15 cellular contexts compared by ENCODE assay signal in genomic region chr9:69193685-69194032, GRCh38. TPM values are rescaled to one million over a fixed set of nuclear protein-coding genes. Genes with fewer than 3 reads are reported as not detected.
A peak's percentile ranks its signal among the peaks of the same experiment; 100 is the strongest.
DNase-seq lines count a peak whose midpoint lies in the region; ATAC-seq and TF ChIP-seq lines count a peak whose summit lies in the region.
"Had no signal": no experiment of that assay in that cellular context is flagged by ENCODE, and none has a peak within 500 bp of the region (broad histone marks: within the 10 kb centered on the region; RNA-seq: fewer than 3 reads in every experiment).

No MANE protein-coding gene starts in this region.

- H3K79me2 ChIP-seq in mesendoderm (ENCODE audit: control insufficient read depth, insufficient read depth, low read length) = peaks cover 17% of the 10 kb centered on the region

- no peak overlapping the region for H3K18ac ChIP-seq in mesendoderm (ENCODE audit: low read length)

- H3K36me3 Mint-ChIP-seq in WTC11 = no peaks in the 10 kb centered on the region
- H3K36me3 Mint-ChIP-seq: natural killer cell; stimulated activated memory B cell treated with anti-CD40 and anti-IgM and Interleukin-4, amounts not matched to agents 10 μg/mL and 1 μg/mL and 100 μg/mL, for 72 hours had no signal

- H3K79me1 ChIP-seq in mesendoderm (ENCODE audit: low read length) = peaks cover 2% of the 10 kb centered on the region

- WGBS in mesendoderm (ENCODE audit: extremely low coverage, insufficient coverage, low lambda C conversion rate) = no CpG with 5 or more reads among the region's 1 CpG
- WGBS in transverse colon (ENCODE audit: low coverage in 1 of 2), 2 donors = 85 to 100% methylated on average over 1 of the region's 1 CpG

- H3K9me3 ChIP-seq in transverse colon = no peaks in the 10 kb centered on the region
- H3K9me3 ChIP-seq: right atrium auricular region had no signal

- CTCF ChIA-PET in WTC11 (lab: Charles Lee) = interaction anchor here (0.5 to 4.0 kb wide), 43 partner anchors 9 to 162 kb away, joined by 3 to 44 read pairs (median 4); partner anchors contain the start of genes FXN and TJP2

- H3K4me2 ChIP-seq in mesendoderm (ENCODE audit: low read length) = no peak overlapping the region

- DNase-seq in NCI-H510A treated with DMSO at 0.1 percent for 48 hours (lab: John Stamatoyannopoulos, UW) (peak; percentile 27), NCI-H510A (lab: John Stamatoyannopoulos, UW) (no peak), NCI-H2196 (lab: John Stamatoyannopoulos, UW; ENCODE audit: unreplicated experiment) (peak; percentile 20), WTC11 (ENCODE audit: low spot score) (no peak), mesendoderm (peak; percentile 65), transverse colon (no peak), NCI-H2227 treated with DMSO at 0.1 percent for 48 hours (lab: John Stamatoyannopoulos, UW) (no peak), 8988T (no peak)
- DNase-seq: activated CD4-positive, alpha-beta T cell treated with anti-CD3 and anti-CD28 coated beads for 48 hours; glutamatergic neuron; natural killer cell; stimulated activated CD4-positive, alpha-beta T cell treated with anti-CD3 and anti-CD28 coated beads, Interleukin-4, amount 100 ng/mL, for 1 hour had no signal

- in situ Hi-C loops in transverse colon (cut with MboI; ENCODE audit: low pct_ligation_motif_present in 1 of 4, low pct_unique_long_range_greater_than_20kb in 1 of 4, low sequenced_read_pairs in 3 of 4) = loop anchor here (10.0 to 25.0 kb wide), 2 partner anchors 131 to 139 kb away; no protein-coding TSS in a partner anchor

- TF ChIP-seq POLR2A in transverse colon (IDR thresholded peaks at IDR 0.05) = no peak

- H2BK5ac ChIP-seq in mesendoderm (ENCODE audit: low read length) = no peak overlapping the region

- H2BK15ac ChIP-seq in mesendoderm (replicated peaks; ENCODE audit: low read depth) = no peak overlapping the region

- H3K27ac Mint-ChIP-seq in WTC11 = no peak overlapping the region
- H3K27ac Mint-ChIP-seq: natural killer cell; stimulated activated memory B cell treated with anti-CD40 and anti-IgM and Interleukin-4, amounts not matched to agents 10 μg/mL and 1 μg/mL and 100 μg/mL, for 72 hours; T-helper 1 cell treated with Interleukin-12 subunit alpha and Interleukin-12 subunit beta and Interleukin-4 antibody, amounts not matched to agents 30 μg/mL and 1 μg/mL, for 36 hours had no signal

- H3K4me1 ChIP-seq in mesendoderm (ENCODE audit: control insufficient read depth, low read depth, low read length) = no peaks in the 10 kb centered on the region
- H3K4me1 ChIP-seq in transverse colon = peaks cover 0 to 6% (median 2%) of the 10 kb centered on the region in 4 donors

- H3K36me3 ChIP-seq in mesendoderm (ENCODE audit: control insufficient read depth, insufficient read depth, low read length) (no peaks in the 10 kb centered on the region), transverse colon (no peaks in the 10 kb centered on the region)
- H3K36me3 ChIP-seq: right atrium auricular region had no signal

- ATAC-seq in WTC11 = peak; percentile 59
- ATAC-seq: stimulated activated memory B cell treated with anti-CD40 and anti-IgM and Interleukin-4, amounts not matched to agents 10 μg/mL and 1 μg/mL and 100 μg/mL, for 72 hours had no signal

- H2BK120ac ChIP-seq in mesendoderm (ENCODE audit: low read depth, low read length) = no peak overlapping the region

- no peak overlapping the region for H3K56ac ChIP-seq in mesendoderm (ENCODE audit: low read length)

- H3K4ac ChIP-seq in mesendoderm (ENCODE audit: low read depth, low read length) = no peak overlapping the region

- no peak for TF ChIP-seq EP300 in transverse colon (IDR thresholded peaks at IDR 0.05; ENCODE audit: low read depth)

- no peak overlapping the region for H4K8ac ChIP-seq in mesendoderm (ENCODE audit: low read depth, low read length)

- no peaks in the 10 kb centered on the region for H3K27me3 ChIP-seq in mesendoderm (ENCODE audit: insufficient read depth, low read length, poor library complexity)
- H3K27me3 ChIP-seq in transverse colon = no peaks in the 10 kb centered on the region
- H3K27me3 ChIP-seq: right atrium auricular region had no signal

- no peak overlapping the region for H3K4me3 ChIP-seq in mesendoderm (ENCODE audit: low read length)
- no peak overlapping the region for H3K4me3 ChIP-seq in transverse colon
- H3K4me3 ChIP-seq: right atrium auricular region had no signal

- H3K9ac ChIP-seq in mesendoderm (ENCODE audit: low read length) = no peak overlapping the region

- H3K4me3 Mint-ChIP-seq in WTC11 = no peak overlapping the region
- H3K4me3 Mint-ChIP-seq: natural killer cell; stimulated activated memory B cell treated with anti-CD40 and anti-IgM and Interleukin-4, amounts not matched to agents 10 μg/mL and 1 μg/mL and 100 μg/mL, for 72 hours; T-helper 1 cell treated with Interleukin-12 subunit alpha and Interleukin-12 subunit beta and Interleukin-4 antibody, amounts not matched to agents 30 μg/mL and 1 μg/mL, for 36 hours had no signal

- TF ChIP-seq CTCF in WTC11 (IDR thresholded peaks at IDR 0.05) (no peak; the same call in 1 of the 2 replicates), transverse colon (IDR thresholded peaks at IDR 0.05) (no peak)

- H3K27ac ChIP-seq in mesendoderm (ENCODE audit: low read depth, low read length) = no peak overlapping the region
- H3K27ac ChIP-seq in transverse colon = no peak overlapping the region
- H3K27ac ChIP-seq: right atrium auricular region had no signal

- intact Hi-C loops in transverse colon (cut with DNase I; ENCODE audit: low total_unique reads) = loop anchor here (5.0 kb wide), 1 partner anchor 141 kb away; no protein-coding TSS in a partner anchor

- POLR2A ChIA-PET in WTC11 (lab: Charles Lee) = interaction anchor here (0.6 kb wide), 1 partner anchor 72 kb away, joined by 3 read pairs; no protein-coding TSS in a partner anchor

- no peak overlapping the region for H3K23ac ChIP-seq in mesendoderm (ENCODE audit: low read length)

- no peak overlapping the region for H4K5ac ChIP-seq in mesendoderm (ENCODE audit: low read length)

- H3K27me3 Mint-ChIP-seq in WTC11 (ENCODE audit: low read depth) = no peaks in the 10 kb centered on the region
- H3K27me3 Mint-ChIP-seq: stimulated activated memory B cell treated with anti-CD40 and anti-IgM and Interleukin-4, amounts not matched to agents 10 μg/mL and 1 μg/mL and 100 μg/mL, for 72 hours had no signal

- no peaks in the 10 kb centered on the region for H3K9me3 Mint-ChIP-seq in WTC11
- H3K9me3 Mint-ChIP-seq: natural killer cell; stimulated activated memory B cell treated with anti-CD40 and anti-IgM and Interleukin-4, amounts not matched to agents 10 μg/mL and 1 μg/mL and 100 μg/mL, for 72 hours; T-helper 1 cell treated with Interleukin-12 subunit alpha and Interleukin-12 subunit beta and Interleukin-4 antibody, amounts not matched to agents 30 μg/mL and 1 μg/mL, for 36 hours had no signal

- H2AK5ac ChIP-seq in mesendoderm (ENCODE audit: low read length) = no peak overlapping the region

- peaks cover 56% of the 10 kb centered on the region for H3K4me1 Mint-ChIP-seq in WTC11
- H3K4me1 Mint-ChIP-seq: natural killer cell had no signal

TF ChIP-seq in WTC11, 78 proteins besides CTCF, POLR2A, EP300 and RAD21 (continues in another document):
- no peak for TF ChIP-seq SP1 (CRISPR knock-in tag; conservative IDR thresholded peaks at IDR 0.05)
- TF ChIP-seq, protein P1, sequence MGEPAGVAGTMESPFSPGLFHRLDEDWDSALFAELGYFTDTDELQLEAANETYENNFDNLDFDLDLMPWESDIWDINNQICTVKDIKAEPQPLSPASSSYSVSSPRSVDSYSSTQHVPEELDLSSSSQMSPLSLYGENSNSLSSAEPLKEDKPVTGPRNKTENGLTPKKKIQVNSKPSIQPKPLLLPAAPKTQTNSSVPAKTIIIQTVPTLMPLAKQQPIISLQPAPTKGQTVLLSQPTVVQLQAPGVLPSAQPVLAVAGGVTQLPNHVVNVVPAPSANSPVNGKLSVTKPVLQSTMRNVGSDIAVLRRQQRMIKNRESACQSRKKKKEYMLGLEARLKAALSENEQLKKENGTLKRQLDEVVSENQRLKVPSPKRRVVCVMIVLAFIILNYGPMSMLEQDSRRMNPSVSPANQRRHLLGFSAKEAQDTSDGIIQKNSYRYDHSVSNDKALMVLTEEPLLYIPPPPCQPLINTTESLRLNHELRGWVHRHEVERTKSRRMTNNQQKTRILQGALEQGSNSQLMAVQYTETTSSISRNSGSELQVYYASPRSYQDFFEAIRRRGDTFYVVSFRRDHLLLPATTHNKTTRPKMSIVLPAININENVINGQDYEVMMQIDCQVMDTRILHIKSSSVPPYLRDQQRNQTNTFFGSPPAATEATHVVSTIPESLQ (CRISPR knock-in tag; IDR thresholded peaks at IDR 0.05) = no peak
- no peak for TF ChIP-seq PRRX2 (CRISPR knock-in tag; IDR thresholded peaks at IDR 0.05)
- no peak for TF ChIP-seq ZNF416 (CRISPR knock-in tag; IDR thresholded peaks at IDR 0.05)
- no peak for TF ChIP-seq ZNF423 (CRISPR knock-in tag; IDR thresholded peaks at IDR 0.05)
- no peak for TF ChIP-seq SOX15 (CRISPR knock-in tag; IDR thresholded peaks at IDR 0.05)
- TF ChIP-seq SMAD4 (CRISPR knock-in tag; IDR thresholded peaks at IDR 0.05) = no peak
- no peak for TF ChIP-seq CREM (CRISPR knock-in tag; IDR thresholded peaks at IDR 0.05)
- TF ChIP-seq, protein P2, sequence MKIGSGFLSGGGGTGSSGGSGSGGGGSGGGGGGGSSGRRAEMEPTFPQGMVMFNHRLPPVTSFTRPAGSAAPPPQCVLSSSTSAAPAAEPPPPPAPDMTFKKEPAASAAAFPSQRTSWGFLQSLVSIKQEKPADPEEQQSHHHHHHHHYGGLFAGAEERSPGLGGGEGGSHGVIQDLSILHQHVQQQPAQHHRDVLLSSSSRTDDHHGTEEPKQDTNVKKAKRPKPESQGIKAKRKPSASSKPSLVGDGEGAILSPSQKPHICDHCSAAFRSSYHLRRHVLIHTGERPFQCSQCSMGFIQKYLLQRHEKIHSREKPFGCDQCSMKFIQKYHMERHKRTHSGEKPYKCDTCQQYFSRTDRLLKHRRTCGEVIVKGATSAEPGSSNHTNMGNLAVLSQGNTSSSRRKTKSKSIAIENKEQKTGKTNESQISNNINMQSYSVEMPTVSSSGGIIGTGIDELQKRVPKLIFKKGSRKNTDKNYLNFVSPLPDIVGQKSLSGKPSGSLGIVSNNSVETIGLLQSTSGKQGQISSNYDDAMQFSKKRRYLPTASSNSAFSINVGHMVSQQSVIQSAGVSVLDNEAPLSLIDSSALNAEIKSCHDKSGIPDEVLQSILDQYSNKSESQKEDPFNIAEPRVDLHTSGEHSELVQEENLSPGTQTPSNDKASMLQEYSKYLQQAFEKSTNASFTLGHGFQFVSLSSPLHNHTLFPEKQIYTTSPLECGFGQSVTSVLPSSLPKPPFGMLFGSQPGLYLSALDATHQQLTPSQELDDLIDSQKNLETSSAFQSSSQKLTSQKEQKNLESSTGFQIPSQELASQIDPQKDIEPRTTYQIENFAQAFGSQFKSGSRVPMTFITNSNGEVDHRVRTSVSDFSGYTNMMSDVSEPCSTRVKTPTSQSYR (CRISPR knock-in tag; IDR thresholded peaks at IDR 0.05) = no peak
- no peak for TF ChIP-seq ZNF671 (CRISPR knock-in tag; IDR thresholded peaks at IDR 0.05)
- no peak for TF ChIP-seq CBFB (CRISPR knock-in tag; IDR thresholded peaks at IDR 0.05; ENCODE audit: low read depth)
- no peak for TF ChIP-seq TEAD1 (CRISPR knock-in tag; IDR thresholded peaks at IDR 0.05)

RNA-seq across cellular contexts. Expression of gene TJP2, which starts 19.6 kb away (rescaled TPM):
- total RNA-seq in WTC11 (2021) (155 to 159 TPM (median 156 TPM) in 3 replicates), transverse colon (100 to 1,000 TPM; 128 to 282 (median 202) TPM)
- 65.2 TPM for polyA plus RNA-seq in mesendoderm (2013, experiment 1 of 2)
- polyA plus RNA-seq in mesendoderm (2013, experiment 2 of 2) = 64.3 TPM

Comparison
In these comparisons a context has a peak if more than half of its experiments do, and no peak if none do; other contexts are left out.
1. DNase-seq: peak in NCI-H510A treated with DMSO at 0.1 percent for 48 hours (single experiment), NCI-H2196 (single experiment) and mesendoderm (single experiment); none in NCI-H510A (single experiment), WTC11 (single experiment), transverse colon (single experiment), NCI-H2227 treated with DMSO at 0.1 percent for 48 hours (single experiment) and 8988T (single experiment).